Comparison of ENCODE assay signal across 8 cellular contexts in the genomic region with DNA sequence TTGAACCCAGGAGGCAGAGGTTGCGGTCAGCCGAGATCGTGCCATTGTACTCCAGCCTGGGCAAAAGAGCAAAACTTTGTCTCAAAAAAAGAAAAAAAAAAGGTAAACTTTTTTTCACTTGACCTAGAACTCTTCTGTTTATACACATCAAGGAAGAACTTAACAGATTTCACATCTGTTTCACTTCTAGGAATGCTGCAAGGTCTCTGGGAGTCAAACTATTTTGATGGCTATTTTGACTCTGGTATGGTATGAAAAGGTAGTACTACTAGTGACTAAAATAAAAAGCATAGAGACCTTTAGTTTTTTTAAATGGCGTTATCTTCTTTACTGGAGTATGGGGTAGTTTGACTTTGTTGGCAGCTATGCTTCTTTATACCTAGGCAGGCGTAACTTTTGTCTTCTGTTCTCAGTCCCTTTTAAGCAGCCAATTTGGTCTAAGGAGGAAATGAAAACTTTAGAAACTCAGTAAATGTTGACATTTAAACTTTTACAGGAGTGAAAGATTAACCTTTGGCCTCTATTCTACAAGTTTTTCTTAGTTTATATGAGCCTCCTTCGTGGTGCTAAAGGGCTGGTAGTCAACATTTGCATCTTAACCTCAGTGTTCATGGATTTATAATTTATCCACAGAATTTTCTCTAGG. TPM values are rescaled to one million over a fixed set of nuclear protein-coding genes. Genes with fewer than 3 reads are reported as not detected.
DNase-seq lines count a peak whose midpoint lies in the region; ATAC-seq, FAIRE-seq and TF ChIP-seq lines count a peak whose summit lies in the region.
"Not testable (repeated sequence)": the region's sequence is repeated elsewhere in the genome, so short reads cannot be mapped to it uniquely, and the experiment has no call there.

No MANE protein-coding gene starts in this region.

- intact Hi-C loops in activated T-helper 2 cell treated with anti-CD3 and anti-CD28 coated beads, Interferon-gamma antibody, Interleukin-2, Interleukin-4, amounts not matched to agents 10 μg/mL and 5 μg/mL and 100 μg/mL, durations not matched to agents 14 hours and 24 hours and 36 hours (cut with micrococcal nuclease); naive thymus-derived CD4-positive, alpha-beta T cell (cut with micrococcal nuclease): not testable (repeated sequence)

- not testable (repeated sequence) for H3K36me3 Mint-ChIP-seq in activated T-helper 2 cell treated with anti-CD3 and anti-CD28 coated beads, Interferon-gamma antibody, Interleukin-2, Interleukin-4, amounts not matched to agents 10 μg/mL and 5 μg/mL and 100 μg/mL, durations not matched to agents 14 hours and 24 hours and 36 hours (ENCODE audit: low read depth); naive thymus-derived CD4-positive, alpha-beta T cell

- ATAC-seq in GM19467 (IDR thresholded peaks at IDR 0.05; ENCODE audit: unreplicated experiment) (peak; percentile 60), HG03135 (IDR thresholded peaks at IDR 0.05; ENCODE audit: unreplicated experiment) (peak; percentile 54)
- ATAC-seq in naive thymus-derived CD4-positive, alpha-beta T cell, result not testable (repeated sequence)

- H3K27me3 Mint-ChIP-seq in activated T-helper 2 cell treated with anti-CD3 and anti-CD28 coated beads, Interferon-gamma antibody, Interleukin-2, Interleukin-4, amounts not matched to agents 10 μg/mL and 5 μg/mL and 100 μg/mL, durations not matched to agents 14 hours and 24 hours and 36 hours (ENCODE audit: low read depth); naive thymus-derived CD4-positive, alpha-beta T cell: not testable (repeated sequence)

- H3K9me3 ChIP-seq in naive thymus-derived CD4-positive, alpha-beta T cell (ENCODE audit: control insufficient read depth in 2 of 3, low read length in 3 of 3), result not testable (repeated sequence)

- H3K4me3 ChIP-seq in naive thymus-derived CD4-positive, alpha-beta T cell (ENCODE audit: low read length), result not testable (repeated sequence)

- POLR2A ChIA-PET in naive thymus-derived CD4-positive, alpha-beta T cell (lab: Charles Lee), result not testable (repeated sequence)

- FAIRE-seq in GM18507 (lab: Jason Lieb, UNC), result peak; percentile 66

- not testable (repeated sequence) for H3K4me1 ChIP-seq in naive thymus-derived CD4-positive, alpha-beta T cell (ENCODE audit: control insufficient read depth in 2 of 2, insufficient read depth in 2 of 2, low read length in 2 of 2)

- not testable (repeated sequence) for H3K27me3 ChIP-seq in naive thymus-derived CD4-positive, alpha-beta T cell (ENCODE audit: control insufficient read depth in 2 of 2, insufficient read depth in 2 of 2, low read length in 2 of 2)

- peak overlapping the region; percentile 44 for H3K27ac ChIP-seq in 22Rv1
- H3K27ac ChIP-seq in naive thymus-derived CD4-positive, alpha-beta T cell (ENCODE audit: low read depth, low read length), result not testable (repeated sequence)

- not testable (repeated sequence) for DNase-seq in GM18507 (ENCODE audit: extremely low spot score, insufficient read length, low read depth); activated T-helper 2 cell treated with anti-CD3 and anti-CD28 coated beads, Interferon-gamma antibody, Interleukin-2, Interleukin-4, amounts not matched to agents 10 μg/mL and 5 μg/mL and 100 μg/mL, durations not matched to agents 14 hours and 24 hours and 36 hours (ENCODE audit: low spot score); naive thymus-derived CD4-positive, alpha-beta T cell
- DNase-seq in LoVo (ENCODE audit: low spot score) (peak; percentile 19), fibroblast of peridontal ligament (ENCODE audit: extremely low read depth) (peak; percentile 13)

- not testable (repeated sequence) for H3K36me3 ChIP-seq in naive thymus-derived CD4-positive, alpha-beta T cell (ENCODE audit: control insufficient read depth in 2 of 3, insufficient read depth in 3 of 3, low read length in 3 of 3)

- CTCF ChIA-PET in naive thymus-derived CD4-positive, alpha-beta T cell (lab: Charles Lee), result not testable (repeated sequence)

- not testable (repeated sequence) for H3K9me3 Mint-ChIP-seq in activated T-helper 2 cell treated with anti-CD3 and anti-CD28 coated beads, Interferon-gamma antibody, Interleukin-2, Interleukin-4, amounts not matched to agents 10 μg/mL and 5 μg/mL and 100 μg/mL, durations not matched to agents 14 hours and 24 hours and 36 hours; naive thymus-derived CD4-positive, alpha-beta T cell

- peaks cover 18% of the 10 kb centered on the region for H3K4me1 Mint-ChIP-seq in activated T-helper 2 cell treated with anti-CD3 and anti-CD28 coated beads, Interferon-gamma antibody, Interleukin-2, Interleukin-4, amounts not matched to agents 10 μg/mL and 5 μg/mL and 100 μg/mL, durations not matched to agents 14 hours and 24 hours and 36 hours (ENCODE audit: low read depth)
- peaks cover 24 to 63% (median 49%) of the 10 kb centered on the region in 7 donors for H3K4me1 Mint-ChIP-seq in naive thymus-derived CD4-positive, alpha-beta T cell

- not testable (repeated sequence) for H3K4me3 Mint-ChIP-seq in activated T-helper 2 cell treated with anti-CD3 and anti-CD28 coated beads, Interferon-gamma antibody, Interleukin-2, Interleukin-4, amounts not matched to agents 10 μg/mL and 5 μg/mL and 100 μg/mL, durations not matched to agents 14 hours and 24 hours and 36 hours (ENCODE audit: low read depth)
- H3K4me3 Mint-ChIP-seq in naive thymus-derived CD4-positive, alpha-beta T cell, result peak overlapping the region in 7 of 10 donors; percentile 13 to 67 (median 51)

- H3K27ac Mint-ChIP-seq in activated T-helper 2 cell treated with anti-CD3 and anti-CD28 coated beads, Interferon-gamma antibody, Interleukin-2, Interleukin-4, amounts not matched to agents 10 μg/mL and 5 μg/mL and 100 μg/mL, durations not matched to agents 14 hours and 24 hours and 36 hours, result peak overlapping the region; percentile 47
- peak overlapping the region in 8 of 9 donors; percentile 24 to 87 (median 71) for H3K27ac Mint-ChIP-seq in naive thymus-derived CD4-positive, alpha-beta T cell

- TF ChIP-seq CTCF in 22Rv1 (IDR thresholded peaks at IDR 0.05), result not testable (repeated sequence)

RNA-seq across cellular contexts. Expression of a gene that starts 28.7 kb away (rescaled TPM):
- total RNA-seq in activated T-helper 2 cell treated with anti-CD3 and anti-CD28 coated beads, Interferon-gamma antibody, Interleukin-2, Interleukin-4, amounts not matched to agents 10 μg/mL and 5 μg/mL and 100 μg/mL, durations not matched to agents 14 hours and 24 hours and 36 hours, result 45.5 and 48.4 TPM in 2 replicates
- total RNA-seq in naive thymus-derived CD4-positive, alpha-beta T cell, result 10 to 100 TPM; 48.1 to 84.8 (median 68.6) TPM
- polyA plus RNA-seq in naive thymus-derived CD4-positive, alpha-beta T cell, result 10 to 100 TPM in 1 of 2 donors, 1 to 10 TPM in 1; 7.6 to 12.0 TPM
